20 cellular contexts compared by ENCODE assay signal in the genomic region with DNA sequence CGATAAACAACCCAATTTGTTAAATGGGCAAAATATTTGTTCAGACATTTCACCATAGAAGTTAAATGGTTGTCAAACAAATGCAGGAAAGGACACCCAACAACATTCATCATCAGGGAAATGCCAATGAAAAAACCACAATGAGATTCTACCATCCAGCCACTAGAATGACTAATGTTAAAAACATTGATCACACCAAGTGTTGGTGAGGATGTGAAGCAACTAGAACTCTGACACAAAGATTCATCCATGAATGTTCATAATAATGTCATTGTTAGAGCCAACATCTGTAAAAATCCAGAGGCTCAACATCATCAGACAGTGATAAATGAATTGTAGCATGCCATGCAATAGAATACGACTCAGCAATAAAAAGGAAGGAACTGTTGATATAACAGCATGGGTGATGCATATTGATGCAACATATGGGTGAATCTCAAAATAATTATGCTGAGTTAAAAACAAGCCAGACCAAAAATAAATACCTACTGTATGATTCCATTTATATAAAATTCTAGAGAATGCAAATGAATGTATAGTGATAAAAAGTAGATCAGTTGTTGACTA. TPM values are rescaled to one million over a fixed set of nuclear protein-coding genes. Genes with fewer than 3 reads are reported as not detected.
"Had no signal": no experiment of that assay in that cellular context is flagged by ENCODE, and none has a peak within 500 bp of the region (broad histone marks: within the 10 kb centered on the region; RNA-seq: fewer than 3 reads in every experiment).

No MANE protein-coding gene starts in this region.

- H3K4me1 ChIP-seq: pancreas, sigmoid colon, upper lobe of right lung had no signal

- FAIRE-seq: pancreas had no signal

- H3K36me3 ChIP-seq: cardiac muscle cell, pancreas, sigmoid colon, upper lobe of right lung had no signal

- ATAC-seq: activated CD8-positive, alpha-beta memory T cell treated with anti-CD3 and anti-CD28 coated beads, Interleukin-2, amount 10 ng/mL, durations not matched to agents 7 days and 5 days; activated naive CD8-positive, alpha-beta T cell treated with anti-CD3 and anti-CD28 coated beads, Interleukin-2, amount 50 U/mL, for 24 hours; esophagus mucosa; left lobe of liver; mucosa of descending colon; naive thymus-derived CD4-positive, alpha-beta T cell; pancreas; stimulated activated naive CD8-positive, alpha-beta T cell treated with anti-CD3 and anti-CD28 coated beads, Interleukin-15, amount 100 ng/mL, for 72 hours; upper lobe of right lung had no signal

- H3K36me3 Mint-ChIP-seq: activated CD4-positive, alpha-beta memory T cell treated with anti-CD3 and anti-CD28 coated beads for 36 hours; activated CD8-positive, alpha-beta memory T cell treated with anti-CD3 and anti-CD28 coated beads, Interleukin-2, amount 10 ng/mL, durations not matched to agents 7 days and 5 days had no signal

- H3K27ac Mint-ChIP-seq: activated CD4-positive, alpha-beta memory T cell treated with anti-CD3 and anti-CD28 coated beads for 36 hours; activated CD8-positive, alpha-beta memory T cell treated with anti-CD3 and anti-CD28 coated beads, Interleukin-2, amount 10 ng/mL, durations not matched to agents 7 days and 5 days; activated naive CD4-positive, alpha-beta T cell treated with anti-CD3 and anti-CD28 coated beads for 36 hours; activated naive CD8-positive, alpha-beta T cell treated with anti-CD3 and anti-CD28 coated beads, Interleukin-2, amount 50 U/mL, for 24 hours; activated T-helper 2 cell treated with anti-CD3 and anti-CD28 coated beads, Interferon-gamma antibody, Interleukin-2, Interleukin-4, amounts not matched to agents 10 μg/mL and 5 μg/mL and 100 μg/mL, durations not matched to agents 14 hours and 24 hours and 36 hours; naive thymus-derived CD4-positive, alpha-beta T cell; stimulated activated naive CD8-positive, alpha-beta T cell treated with anti-CD3 and anti-CD28 coated beads, Interleukin-15, amount 100 ng/mL, for 72 hours had no signal

- DNase-seq: activated CD4-positive, alpha-beta memory T cell treated with anti-CD3 and anti-CD28 coated beads for 36 hours; activated CD4-positive, CD25-positive, alpha-beta regulatory T cell treated with anti-CD3 and anti-CD28 coated beads, Interleukin-2, amount 50 U/mL, for 72 hours; activated naive CD4-positive, alpha-beta T cell treated with anti-CD3 and anti-CD28 coated beads for 36 hours; activated naive CD8-positive, alpha-beta T cell treated with anti-CD3 and anti-CD28 coated beads, Interleukin-2, amount 50 U/mL, for 24 hours; activated T-cell treated with anti-CD3 and anti-CD28 coated beads, Interleukin-2, amount 50 U/mL, for 1 hour; mucosa of descending colon; naive thymus-derived CD4-positive, alpha-beta T cell; pancreas; sigmoid colon; stimulated activated CD4-positive, alpha-beta T cell treated with anti-CD3 and anti-CD28 coated beads, Interleukin-1b, Interleukin-23, amount 100 ng/mL, for 48 hours; stimulated activated naive CD8-positive, alpha-beta T cell treated with anti-CD3 and anti-CD28 coated beads, Interleukin-15, amount 100 ng/mL, for 72 hours had no signal

- H3K4me3 ChIP-seq: cardiac muscle cell, mucosa of descending colon, pancreas, sigmoid colon, upper lobe of right lung had no signal

- H3K27ac ChIP-seq: cardiac muscle cell, pancreas, sigmoid colon, upper lobe of right lung had no signal

- H3K4me3 Mint-ChIP-seq: activated CD4-positive, alpha-beta memory T cell treated with anti-CD3 and anti-CD28 coated beads for 36 hours; activated CD8-positive, alpha-beta memory T cell treated with anti-CD3 and anti-CD28 coated beads, Interleukin-2, amount 10 ng/mL, durations not matched to agents 7 days and 5 days; activated naive CD4-positive, alpha-beta T cell treated with anti-CD3 and anti-CD28 coated beads for 36 hours; activated naive CD8-positive, alpha-beta T cell treated with anti-CD3 and anti-CD28 coated beads, Interleukin-2, amount 50 U/mL, for 24 hours; naive thymus-derived CD4-positive, alpha-beta T cell; stimulated activated naive CD8-positive, alpha-beta T cell treated with anti-CD3 and anti-CD28 coated beads, Interleukin-15, amount 100 ng/mL, for 72 hours had no signal

- H3K9me3 ChIP-seq: pancreas, sigmoid colon, upper lobe of right lung had no signal

- H3K4me1 Mint-ChIP-seq: activated CD8-positive, alpha-beta memory T cell treated with anti-CD3 and anti-CD28 coated beads, Interleukin-2, amount 10 ng/mL, durations not matched to agents 7 days and 5 days; activated naive CD8-positive, alpha-beta T cell treated with anti-CD3 and anti-CD28 coated beads, Interleukin-2, amount 50 U/mL, for 24 hours; naive thymus-derived CD4-positive, alpha-beta T cell; stimulated activated naive CD8-positive, alpha-beta T cell treated with anti-CD3 and anti-CD28 coated beads, Interleukin-15, amount 100 ng/mL, for 72 hours had no signal

- H3K9me3 Mint-ChIP-seq: activated naive CD4-positive, alpha-beta T cell treated with anti-CD3 and anti-CD28 coated beads for 36 hours; activated T-helper 2 cell treated with anti-CD3 and anti-CD28 coated beads, Interferon-gamma antibody, Interleukin-2, Interleukin-4, amounts not matched to agents 10 μg/mL and 5 μg/mL and 100 μg/mL, durations not matched to agents 14 hours and 24 hours and 36 hours had no signal

- H3K27me3 ChIP-seq: cardiac muscle cell, sigmoid colon had no signal

RNA-seq across cellular contexts. Expression of gene UNC5A, which starts 55.9 kb away (rescaled TPM):
- total RNA-seq: activated CD4-positive, alpha-beta memory T cell treated with anti-CD3 and anti-CD28 coated beads for 36 hours; activated CD8-positive, alpha-beta memory T cell treated with anti-CD3 and anti-CD28 coated beads, Interleukin-2, amount 10 ng/mL, durations not matched to agents 7 days and 5 days; activated naive CD4-positive, alpha-beta T cell treated with anti-CD3 and anti-CD28 coated beads for 36 hours; activated T-helper 2 cell treated with anti-CD3 and anti-CD28 coated beads, Interferon-gamma antibody, Interleukin-2, Interleukin-4, amounts not matched to agents 10 μg/mL and 5 μg/mL and 100 μg/mL, durations not matched to agents 14 hours and 24 hours and 36 hours; aorta; esophagus mucosa; fibroblast of villous mesenchyme; left lobe of liver; naive thymus-derived CD4-positive, alpha-beta T cell; sigmoid colon; T-helper 1 cell treated with Interleukin-12 subunit alpha and Interleukin-12 subunit beta and Interleukin-4 antibody, amounts not matched to agents 30 ng/mL and 1 ng/mL, for 36 hours had no signal
- polyA plus RNA-seq: aorta; naive thymus-derived CD4-positive, alpha-beta T cell had no signal
